In genomic region chr9:24625097-24625496, GRCh38 we compare ENCODE assay signal across 29 cellular contexts.
"Had no signal": no experiment of that assay in that cellular context is flagged by ENCODE, and none has a peak within 500 bp of the region (broad histone marks: within the 10 kb centered on the region; RNA-seq: fewer than 3 reads in every experiment).

No MANE protein-coding gene starts in this region.

- H3K27ac ChIP-seq: left lung, lower lobe of right lung, neural progenitor cell, neutrophil, parathyroid adenoma, psoas muscle, right atrium auricular region, right lobe of liver, tibial nerve, uterus had no signal

- H3K79me2 ChIP-seq: parathyroid adenoma had no signal

- H3K4me3 Mint-ChIP-seq: immature natural killer cell; mesothelial cell of epicardium; naive B cell; natural killer cell; nephron progenitor cell; neural progenitor cell; stimulated activated memory B cell treated with anti-CD40 and anti-IgM and Interleukin-4, amounts not matched to agents 10 μg/mL and 1 μg/mL and 100 μg/mL, for 72 hours; stimulated activated naive CD8-positive, alpha-beta T cell treated with anti-CD3 and anti-CD28 coated beads, Interleukin-15, amount 100 ng/mL, for 72 hours; type B pancreatic cell had no signal

- H3K4me1 Mint-ChIP-seq: immature natural killer cell; mesothelial cell of epicardium; naive B cell; natural killer cell; nephron progenitor cell; neural progenitor cell; stimulated activated memory B cell treated with anti-CD40 and anti-IgM and Interleukin-4, amounts not matched to agents 10 μg/mL and 1 μg/mL and 100 μg/mL, for 72 hours; stimulated activated naive CD8-positive, alpha-beta T cell treated with anti-CD3 and anti-CD28 coated beads, Interleukin-15, amount 100 ng/mL, for 72 hours had no signal

- DNase-seq: immature natural killer cell; kidney; left colon; left lung; lower lobe of right lung; mesendoderm; naive B cell; natural killer cell; nephron progenitor cell; occipital lobe; psoas muscle; right lobe of liver; stimulated activated CD4-positive, alpha-beta T cell treated with anti-CD3 and anti-CD28 coated beads, Interleukin-1b, Interleukin-23, amount 100 ng/mL, for 48 hours; stimulated activated CD4-positive, alpha-beta T cell treated with anti-CD3 and anti-CD28 coated beads, Interleukin-2, amount 100 ng/mL, for 48 hours; stimulated activated CD4-positive, alpha-beta T cell treated with anti-CD3 and anti-CD28 coated beads, Interleukin-4, amount 100 ng/mL, for 4 hours; stimulated activated CD8-positive, alpha-beta memory T cell treated with anti-CD3 and anti-CD28 coated beads, Interleukin-4, amount 100 ng/mL, for 48 hours; stimulated activated naive CD4-positive, alpha-beta T cell treated with Interleukin-2 at 50 U/mL for 16 hours; stimulated activated naive CD8-positive, alpha-beta T cell treated with anti-CD3 and anti-CD28 coated beads, Interleukin-15, amount 100 ng/mL, for 72 hours; substantia nigra; uterus had no signal

- H3K27ac Mint-ChIP-seq: immature natural killer cell; mesothelial cell of epicardium; naive B cell; natural killer cell; nephron progenitor cell; neural progenitor cell; stimulated activated memory B cell treated with anti-CD40 and anti-IgM and Interleukin-4, amounts not matched to agents 10 μg/mL and 1 μg/mL and 100 μg/mL, for 72 hours; stimulated activated naive CD8-positive, alpha-beta T cell treated with anti-CD3 and anti-CD28 coated beads, Interleukin-15, amount 100 ng/mL, for 72 hours; type B pancreatic cell had no signal

- H3K36me3 Mint-ChIP-seq: mesothelial cell of epicardium; neural progenitor cell; stimulated activated memory B cell treated with anti-CD40 and anti-IgM and Interleukin-4, amounts not matched to agents 10 μg/mL and 1 μg/mL and 100 μg/mL, for 72 hours; type B pancreatic cell had no signal

- H3K36me3 ChIP-seq: left lung, lower lobe of right lung, neural progenitor cell, neutrophil, right atrium auricular region, right lobe of liver, tibial nerve, uterus had no signal

- H3K27me3 ChIP-seq: left lung, neural progenitor cell, neutrophil, right atrium auricular region, right lobe of liver, tibial nerve, uterus had no signal

- H3K27me3 Mint-ChIP-seq: naive B cell; stimulated activated memory B cell treated with anti-CD40 and anti-IgM and Interleukin-4, amounts not matched to agents 10 μg/mL and 1 μg/mL and 100 μg/mL, for 72 hours; stimulated activated naive CD8-positive, alpha-beta T cell treated with anti-CD3 and anti-CD28 coated beads, Interleukin-15, amount 100 ng/mL, for 72 hours; type B pancreatic cell had no signal

- H3K9me3 ChIP-seq: left lung, lower lobe of right lung, neutrophil, psoas muscle, right atrium auricular region, right lobe of liver, tibial nerve, uterus had no signal

- H3K9ac ChIP-seq: neural progenitor cell, parathyroid adenoma had no signal

- H3K4me3 ChIP-seq: left lung, lower lobe of right lung, neural progenitor cell, psoas muscle, right atrium auricular region, right lobe of liver, smooth muscle cell, tibial nerve, uterus had no signal

- ATAC-seq: left colon; left lung; lower lobe of right lung; natural killer cell; psoas muscle; right lobe of liver; stimulated activated memory B cell treated with anti-CD40 and anti-IgM and Interleukin-4, amounts not matched to agents 10 μg/mL and 1 μg/mL and 100 μg/mL, for 72 hours; stimulated activated naive CD8-positive, alpha-beta T cell treated with anti-CD3 and anti-CD28 coated beads, Interleukin-15, amount 100 ng/mL, for 72 hours had no signal

- H2AFZ ChIP-seq: neural progenitor cell, parathyroid adenoma had no signal

- H3K4me2 ChIP-seq: neural progenitor cell, smooth muscle cell had no signal

- H3K9me3 Mint-ChIP-seq: mesothelial cell of epicardium, nephron progenitor cell, neural progenitor cell, type B pancreatic cell had no signal

- H3K4me1 ChIP-seq: left lung, lower lobe of right lung, neural progenitor cell, parathyroid adenoma, psoas muscle, right atrium auricular region, right lobe of liver, tibial nerve, uterus had no signal
